23 cellular contexts compared by ENCODE assay signal in the genomic region with DNA sequence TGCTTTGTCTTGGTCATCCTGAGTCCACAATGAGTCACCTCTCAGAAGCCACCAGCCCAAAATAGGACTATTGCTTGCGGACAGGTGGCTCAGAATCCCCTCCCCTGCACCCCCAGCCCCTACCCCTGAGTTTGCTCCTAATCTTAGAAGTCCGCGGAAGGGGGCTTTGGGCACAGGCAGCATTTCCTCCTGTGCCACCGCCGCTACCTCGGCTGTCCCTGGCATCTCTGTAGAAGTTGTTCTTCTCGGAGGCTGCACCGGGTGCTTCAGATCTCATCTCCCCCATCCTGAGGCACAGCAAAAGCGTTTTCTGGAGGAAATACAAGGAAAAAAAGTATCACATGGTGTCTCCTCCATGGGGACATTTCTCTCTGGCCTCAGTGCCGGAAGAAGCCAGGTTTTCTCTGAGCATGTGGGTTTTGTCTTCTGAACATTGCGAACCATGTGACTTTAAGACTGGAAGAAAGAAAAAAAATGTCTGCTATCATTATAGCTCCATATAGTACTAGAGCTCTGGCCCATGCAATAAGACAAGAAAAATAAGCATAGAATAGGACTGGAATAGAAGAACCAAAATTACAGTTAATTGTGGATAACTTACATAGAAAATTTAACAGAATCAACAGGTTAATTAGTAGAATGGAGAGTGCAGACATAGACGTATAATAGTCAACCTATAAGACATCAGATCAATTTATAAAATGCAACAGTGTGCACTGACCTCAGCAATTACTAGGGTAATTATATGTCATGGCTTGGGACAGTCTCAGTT.
"Had no signal": no experiment of that assay in that cellular context is flagged by ENCODE, and none has a peak within 500 bp of the region (broad histone marks: within the 10 kb centered on the region; RNA-seq: fewer than 3 reads in every experiment).

No MANE protein-coding gene starts in this region.

- DNase-seq: cortex of kidney; dorsolateral prefrontal cortex; effector CD8-positive, alpha-beta T cell; heart left ventricle; hippocampal formation; kidney glomerular epithelial cell; mammary epithelial cell; mucosa of descending colon; occipital lobe; psoas muscle; retina; sigmoid colon; stimulated activated CD4-positive, alpha-beta T cell treated with anti-CD3 and anti-CD28 coated beads, Interleukin-2, amount 100 ng/mL, for 24 hours; stimulated activated naive CD4-positive, alpha-beta T cell treated with Interleukin-2 at 50 U/mL for 16 hours; tibial artery; upper lobe of left lung; uterus had no signal

- H3K4me3 ChIP-seq: dorsolateral prefrontal cortex, heart left ventricle, mucosa of descending colon, neural progenitor cell, psoas muscle, sigmoid colon, skin epidermis, tibial artery, upper lobe of left lung, uterus had no signal

- H3K27ac ChIP-seq: dorsolateral prefrontal cortex, heart left ventricle, neural progenitor cell, parathyroid adenoma, psoas muscle, sigmoid colon, skin epidermis, tibial artery, upper lobe of left lung, uterus had no signal

- H3K27ac Mint-ChIP-seq: natural killer cell treated with Interleukin-12 subunit alpha and Interleukin-12 subunit beta and Interleukin-15 and Interleukin-18, amount 100 ng/mL, for 72 hours; neural progenitor cell had no signal

- H2AFZ ChIP-seq: neural progenitor cell, parathyroid adenoma had no signal

- H3K9ac ChIP-seq: neural progenitor cell, parathyroid adenoma had no signal

- H3K27me3 ChIP-seq: heart left ventricle, neural progenitor cell, sigmoid colon, upper lobe of left lung, uterus had no signal

- FAIRE-seq: frontal cortex, islet of Langerhans had no signal

- ATAC-seq: heart left ventricle; mucosa of descending colon; natural killer cell treated with Interleukin-12 subunit alpha and Interleukin-12 subunit beta and Interleukin-15 and Interleukin-18, amount 100 ng/mL, for 72 hours; psoas muscle had no signal

- H3K79me2 ChIP-seq: parathyroid adenoma had no signal

- H3K4me1 ChIP-seq: heart left ventricle, neural progenitor cell, parathyroid adenoma, psoas muscle, sigmoid colon, tibial artery, upper lobe of left lung, uterus had no signal

- H3K4me3 Mint-ChIP-seq: natural killer cell treated with Interleukin-12 subunit alpha and Interleukin-12 subunit beta and Interleukin-15 and Interleukin-18, amount 100 ng/mL, for 72 hours; neural progenitor cell had no signal

- H3K4me1 Mint-ChIP-seq: neural progenitor cell had no signal

- H3K4me2 ChIP-seq: neural progenitor cell had no signal

- H3K36me3 ChIP-seq: heart left ventricle, neural progenitor cell, tibial artery, upper lobe of left lung, uterus had no signal
